1 cellular context compared by ENCODE assay signal in genomic region chr7:138151731-138152577, GRCh38.
TF ChIP-seq lines count a peak whose summit lies in the region.

No MANE protein-coding gene starts in this region.

TF ChIP-seq in HepG2, 621 proteins besides CTCF, POLR2A, EP300 and RAD21 (continued from another document and continues in another):
- TF ChIP-seq REST (IDR thresholded peaks at IDR 0.05; ENCODE audit: borderline replicate concordance in 1 of 2, low read depth in 1 of 2, low read length in 2 of 2) (no peak), ZNF83 (CRISPR knock-in tag; IDR thresholded peaks at IDR 0.05; ENCODE audit: borderline replicate concordance) (no peak), RXRA (CRISPR knock-in tag; IDR thresholded peaks at IDR 0.05) (peak; percentile 59; the same call in 1 of the 2 replicates), ZNF510 (CRISPR knock-in tag; IDR thresholded peaks at IDR 0.05; ENCODE audit: low read depth) (no peak), HOXA5 (CRISPR knock-in tag; IDR thresholded peaks at IDR 0.05) (no peak), PBX3 (CRISPR knock-in tag; IDR thresholded peaks at IDR 0.05; ENCODE audit: borderline replicate concordance) (no peak), ZBED4 (CRISPR knock-in tag; IDR thresholded peaks at IDR 0.05; ENCODE audit: borderline replicate concordance) (peak; percentile 46; the same call in 1 of the 2 replicates), KMT2A (CRISPR knock-in tag; IDR thresholded peaks at IDR 0.05) (no peak), POGK (CRISPR knock-in tag; conservative IDR thresholded peaks at IDR 0.05) (0 out of 2 replicates have a peak, but pooled peaks have one; percentile 29), NCOA2 (CRISPR knock-in tag; IDR thresholded peaks at IDR 0.05) (peak; percentile 86), ZBTB44 (CRISPR knock-in tag; IDR thresholded peaks at IDR 0.05) (no peak), MIER2 (CRISPR knock-in tag; IDR thresholded peaks at IDR 0.05) (no peak), TBX2 (CRISPR knock-in tag; IDR thresholded peaks at IDR 0.05; ENCODE audit: borderline replicate concordance) (peak; percentile 92), ETV6 (CRISPR knock-in tag; conservative IDR thresholded peaks at IDR 0.05) (no peak), NAIF1 (CRISPR knock-in tag; IDR thresholded peaks at IDR 0.05; ENCODE audit: borderline replicate concordance) (0 out of 2 replicates have a peak, but pooled peaks have one; percentile 32), ZBTB21 (CRISPR knock-in tag; IDR thresholded peaks at IDR 0.05) (no peak), EZH2 (conservative IDR thresholded peaks at IDR 0.05; ENCODE audit: low read depth, low read length) (no peak), ZNF597 (CRISPR knock-in tag; IDR thresholded peaks at IDR 0.05) (no peak), NONO (IDR thresholded peaks at IDR 0.05) (no peak), NONO (CRISPR knock-in tag; conservative IDR thresholded peaks at IDR 0.05) (no peak), SP4 (CRISPR knock-in tag; IDR thresholded peaks at IDR 0.05) (peak; percentile 49; the same call in 1 of the 2 replicates), KDM1A (CRISPR knock-in tag; IDR thresholded peaks at IDR 0.05) (no peak; the same call in 1 of the 2 replicates), ZFP82 (CRISPR knock-in tag; IDR thresholded peaks at IDR 0.05; ENCODE audit: borderline replicate concordance) (peak; percentile 56; the same call in 1 of the 2 replicates), TCF7L2 (IDR thresholded peaks at IDR 0.05; ENCODE audit: low read depth, low read length) (no peak), ZFP1 (CRISPR knock-in tag; IDR thresholded peaks at IDR 0.05) (peak; percentile 17; the same call in 1 of the 2 replicates), NFKB2 (CRISPR knock-in tag; IDR thresholded peaks at IDR 0.05; ENCODE audit: borderline replicate concordance) (no peak), SAP130 (CRISPR knock-in tag; IDR thresholded peaks at IDR 0.05; ENCODE audit: low read depth) (peak; percentile 48), ZNF564 (CRISPR knock-in tag; IDR thresholded peaks at IDR 0.05) (no peak), UBTF (CRISPR knock-in tag; IDR thresholded peaks at IDR 0.05) (no peak; the same call in 1 of the 2 replicates), KDM5B (CRISPR knock-in tag; IDR thresholded peaks at IDR 0.05; ENCODE audit: borderline replicate concordance) (no peak), RARA (CRISPR knock-in tag; IDR thresholded peaks at IDR 0.05) (peak; percentile 84), PBX2 (CRISPR knock-in tag; IDR thresholded peaks at IDR 0.05) (no peak), ZNF816 (CRISPR knock-in tag; IDR thresholded peaks at IDR 0.05; ENCODE audit: borderline replicate concordance) (peak; percentile 83), ZNF17 (CRISPR knock-in tag; IDR thresholded peaks at IDR 0.05) (no peak), HOMEZ (CRISPR knock-in tag; IDR thresholded peaks at IDR 0.05; ENCODE audit: low read depth) (peak; percentile 54; the same call in 1 of the 2 replicates), CBFB (CRISPR knock-in tag; IDR thresholded peaks at IDR 0.05) (peak; percentile 41; the same call in 1 of the 2 replicates), ZNF230 (CRISPR knock-in tag; IDR thresholded peaks at IDR 0.05) (no peak), RFX3 (CRISPR knock-in tag; IDR thresholded peaks at IDR 0.05) (no peak), ZNF629 (CRISPR knock-in tag; conservative IDR thresholded peaks at IDR 0.05) (no peak), NR2C2 (CRISPR knock-in tag; IDR thresholded peaks at IDR 0.05; ENCODE audit: borderline replicate concordance) (peak; percentile 77; the same call in 1 of the 2 replicates), SIX1 (CRISPR knock-in tag; IDR thresholded peaks at IDR 0.05; ENCODE audit: borderline replicate concordance) (peak; percentile 63; the same call in 1 of the 2 replicates)
